Comparison of ENCODE assay signal across 29 cellular contexts in the genomic region with DNA sequence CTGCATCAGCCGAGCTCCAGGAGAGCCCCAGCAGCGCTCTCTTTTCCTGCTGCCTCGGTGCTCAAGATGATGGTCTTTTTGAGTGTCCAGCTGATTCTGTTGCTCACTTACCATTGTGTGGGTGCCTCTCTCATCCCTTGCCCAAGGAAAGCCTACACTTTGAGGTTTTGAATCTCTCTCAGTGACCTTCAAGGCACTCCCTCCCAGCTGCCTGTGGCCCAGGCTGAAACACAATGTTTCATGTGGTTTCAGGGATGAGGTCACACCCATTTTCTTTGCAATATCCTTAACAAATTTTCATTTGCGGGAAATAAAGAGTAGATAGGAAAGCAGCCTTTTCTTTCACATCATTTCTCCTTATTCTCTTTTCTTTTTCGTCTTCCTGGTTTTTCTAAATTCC. TPM values are rescaled to one million over a fixed set of nuclear protein-coding genes. Genes with fewer than 3 reads are reported as not detected.
"Had no signal": no experiment of that assay in that cellular context is flagged by ENCODE, and none has a peak within 500 bp of the region (broad histone marks: within the 10 kb centered on the region; RNA-seq: fewer than 3 reads in every experiment).

No MANE protein-coding gene starts in this region.

- DNase-seq: activated CD4-positive, alpha-beta memory T cell treated with anti-CD3 and anti-CD28 coated beads, Interleukin-2, amount 10 ng/mL, durations not matched to agents 7 days and 5 days; activated CD4-positive, alpha-beta T cell treated with anti-CD3 and anti-CD28 coated beads for 36 hours; activated CD4-positive, alpha-beta T cell treated with anti-CD3 and anti-CD28 coated beads, Interleukin-2, amount 50 U/mL, for 1 hour; activated gamma-delta T cell; activated naive CD4-positive, alpha-beta T cell treated with anti-CD3 and anti-CD28 coated beads for 36 hours; activated T-cell treated with anti-CD3 and anti-CD28 coated beads for 4 hours; activated T-cell treated with anti-CD3 and anti-CD28 coated beads, Interleukin-2, amount 50 U/mL, for 48 hours; anterior cingulate cortex; central memory CD4-positive, alpha-beta T cell; Karpas-422; NCI-H1092 treated with DMSO at 0.1 percent for 48 hours; NCI-H1417 treated with DMSO at 0.1 percent for 48 hours; NCI-H1694; NCI-H2029; NCI-H2107; NCI-H345; NCI-H510A; NCI-H526 treated with DMSO at 0.1 percent for 48 hours; NCI-H82; PC-3; SHP77 treated with DMSO at 0.1 percent for 48 hours; T-cell; T-helper 2 cell; T1000 had no signal

- H3K4me3 ChIP-seq: K562 had no signal

- FAIRE-seq: bronchial epithelial cell, K562, RCC 7860 had no signal

- H3K27ac ChIP-seq: VCaP had no signal

RNA-seq across cellular contexts. Expression of a gene that starts 31.8 kb away (rescaled TPM):
- total RNA-seq: activated CD4-positive, alpha-beta memory T cell treated with anti-CD3 and anti-CD28 coated beads, Interleukin-2, amount 10 ng/mL, durations not matched to agents 7 days and 5 days; activated naive CD4-positive, alpha-beta T cell treated with anti-CD3 and anti-CD28 coated beads for 36 hours; activated T-helper 17 cell treated with anti-CD3 and anti-CD28 coated beads, Interleukin-2, amount 50 U/mL, for 72 hours; bronchial epithelial cell; PC-3; T-cell had no signal
